10 cellular contexts compared by ENCODE assay signal in the genomic region with DNA sequence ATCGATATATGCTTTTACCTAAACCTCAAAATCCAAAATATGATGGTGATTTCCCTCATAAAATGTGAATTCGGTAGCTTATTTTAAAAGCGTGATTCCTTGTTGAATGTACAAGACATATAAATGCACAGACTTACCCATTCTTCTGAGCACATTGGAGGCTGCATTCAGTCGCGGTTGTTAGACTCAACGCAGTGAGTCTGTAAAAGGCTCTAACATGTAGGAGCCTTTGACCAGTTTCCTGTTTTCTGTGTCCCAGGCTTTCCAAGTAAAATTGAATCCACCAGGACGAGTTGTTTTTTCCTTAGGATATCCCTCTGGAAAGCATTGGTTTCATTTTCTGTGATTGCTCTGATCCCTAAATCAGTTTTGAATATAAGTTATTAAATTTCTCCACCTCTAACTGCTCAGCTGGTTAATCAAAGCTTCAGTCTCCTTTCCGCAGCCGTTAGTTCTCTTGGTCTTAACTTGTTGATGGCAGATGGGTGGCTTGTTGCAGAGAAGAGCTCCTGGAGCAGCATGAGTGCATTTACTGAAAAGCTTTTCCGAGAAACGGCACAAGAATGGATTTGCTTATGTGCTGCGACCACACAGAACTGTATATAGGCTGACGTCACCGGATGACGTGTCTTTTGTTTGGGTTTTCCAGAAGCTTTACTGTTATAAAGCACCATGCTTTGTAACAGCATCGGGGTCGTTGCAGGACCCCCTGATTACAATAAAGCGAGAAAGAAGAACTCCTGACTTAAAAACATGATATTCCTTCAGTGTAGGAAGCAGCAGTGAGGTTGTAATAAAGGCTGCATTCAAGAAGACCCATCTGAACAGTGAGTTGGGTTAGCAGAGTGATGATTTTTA. TPM values are rescaled to one million over a fixed set of nuclear protein-coding genes. Genes with fewer than 3 reads are reported as not detected.
DNase-seq lines count a peak whose midpoint lies in the region; ATAC-seq, FAIRE-seq and TF ChIP-seq lines count a peak whose summit lies in the region.
"Had no signal": no experiment of that assay in that cellular context is flagged by ENCODE, and none has a peak within 500 bp of the region (broad histone marks: within the 10 kb centered on the region; RNA-seq: fewer than 3 reads in every experiment).

A gene with protein sequence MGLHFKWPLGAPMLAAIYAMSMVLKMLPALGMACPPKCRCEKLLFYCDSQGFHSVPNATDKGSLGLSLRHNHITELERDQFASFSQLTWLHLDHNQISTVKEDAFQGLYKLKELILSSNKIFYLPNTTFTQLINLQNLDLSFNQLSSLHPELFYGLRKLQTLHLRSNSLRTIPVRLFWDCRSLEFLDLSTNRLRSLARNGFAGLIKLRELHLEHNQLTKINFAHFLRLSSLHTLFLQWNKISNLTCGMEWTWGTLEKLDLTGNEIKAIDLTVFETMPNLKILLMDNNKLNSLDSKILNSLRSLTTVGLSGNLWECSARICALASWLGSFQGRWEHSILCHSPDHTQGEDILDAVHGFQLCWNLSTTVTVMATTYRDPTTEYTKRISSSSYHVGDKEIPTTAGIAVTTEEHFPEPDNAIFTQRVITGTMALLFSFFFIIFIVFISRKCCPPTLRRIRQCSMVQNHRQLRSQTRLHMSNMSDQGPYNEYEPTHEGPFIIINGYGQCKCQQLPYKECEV (minus strand): TSS at position 565 of the 858 bp plus-strand sequence. CDS start 424 bp downstream, at position 141.

- peaks cover 8% of the 10 kb centered on the region for H3K36me3 ChIP-seq in WERI-Rb-1

- DNase-seq in GM04503 (ENCODE audit: low read depth) (peak; percentile 27), WERI-Rb-1 (peak; percentile 70), frontal cortex (ENCODE audit: low spot score in 2 of 2) (peak; percentile 28 to 39), retinal pigment epithelial cell (ENCODE audit: low read depth) (peak; percentile 81), HPDE6-E6E7 (ENCODE audit: extremely low spot score) (no peak)
- no peak for DNase-seq in stimulated activated CD4-positive, alpha-beta T cell treated with anti-CD3 and anti-CD28 coated beads, Interleukin-15, amount 100 ng/mL, for 24 hours
- DNase-seq in stimulated activated naive CD4-positive, alpha-beta T cell treated with Interleukin-2 at 50 U/mL for 16 hours (lab: John Stamatoyannopoulos, UW): no peak
- DNase-seq: islet precursor cell had no signal

- H3K27me3 ChIP-seq in WERI-Rb-1 (ENCODE audit: insufficient read depth, low read depth, severe bottlenecking): no peaks in the 10 kb centered on the region

- no peak for TF ChIP-seq CTCF in WERI-Rb-1 (IDR thresholded peaks at IDR 0.05; ENCODE audit: low read depth, low read length)
- TF ChIP-seq CTCF in retinal pigment epithelial cell (conservative IDR thresholded peaks at IDR 0.05; ENCODE audit: low read depth, low read length): no peak

- H3K4me3 ChIP-seq in WERI-Rb-1 (ENCODE audit: low read depth, low read length): peak within 1 kb of the TSS; percentile 74
- peak within 1 kb of the TSS; percentile 40 for H3K4me3 ChIP-seq in retinal pigment epithelial cell (ENCODE audit: low read length)

- peaks cover 3% of the 10 kb centered on the region for H3K9me3 ChIP-seq in WERI-Rb-1 (ENCODE audit: severe bottlenecking)

- ATAC-seq in GM21367 (IDR thresholded peaks at IDR 0.05; ENCODE audit: unreplicated experiment): no peak

- FAIRE-seq in frontal cortex (lab: Jason Lieb, UNC): no peak
- FAIRE-seq: GM12891 had no signal

- peak within 1 kb of the TSS; percentile 86 for H3K27ac ChIP-seq in WERI-Rb-1

RNA-seq across cellular contexts. Expression of the gene that starts here (rescaled TPM):
- 99.5 TPM for total RNA-seq in frontal cortex

Comparison
In these comparisons a context has a peak if more than half of its experiments do, and no peak if none do; other contexts are left out.
1. DNase-seq: peak in GM04503 (single experiment), WERI-Rb-1 (single experiment), frontal cortex (2 of 2) and retinal pigment epithelial cell (single experiment); none in stimulated activated CD4-positive, alpha-beta T cell treated with anti-CD3 and anti-CD28 coated beads, Interleukin-15, amount 100 ng/mL, for 24 hours (single experiment), HPDE6-E6E7 (single experiment) and stimulated activated naive CD4-positive, alpha-beta T cell treated with Interleukin-2 at 50 U/mL for 16 hours (single experiment).